ENCODE assay signal across 16 cellular contexts in genomic region chr19:42249769-42250168, GRCh38. TPM values are rescaled to one million over a fixed set of nuclear protein-coding genes. Genes with fewer than 3 reads are reported as not detected.
DNase-seq lines count a peak whose midpoint lies in the region; ATAC-seq, FAIRE-seq and TF ChIP-seq lines count a peak whose summit lies in the region.
"Had no signal": no experiment of that assay in that cellular context is flagged by ENCODE, and none has a peak within 500 bp of the region (broad histone marks: within the 10 kb centered on the region; RNA-seq: fewer than 3 reads in every experiment).

No MANE protein-coding gene starts in this region.

- H3K27ac ChIP-seq in CD8-positive, alpha-beta memory T cell (ENCODE audit: low read depth, low read length) = no peak overlapping the region
- peak overlapping the region in 3 of 4 donors; percentile 95 to 98 (median 98) for H3K27ac ChIP-seq in gastroesophageal sphincter

- 33 to 82% methylated on average over 1 to 3 of the region's 6 CpGs for WGBS in gastroesophageal sphincter (ENCODE audit: low coverage in 1 of 2), 2 donors

- ATAC-seq in WTC11 (no peak), gastroesophageal sphincter (no peak), HG03095 (IDR thresholded peaks at IDR 0.05; ENCODE audit: unreplicated experiment) (no peak)
- no peak for ATAC-seq in stimulated activated naive B cell treated with anti-CD40 and anti-IgM and Interleukin-4, amounts not matched to agents 10 μg/mL and 1 μg/mL and 100 μg/mL, for 72 hours (replicated peaks)
- ATAC-seq: activated T-cell treated with anti-CD3 and anti-CD28 coated beads, Interleukin-2, amount 50 U/mL, for 4 hours had no signal

- H3K4me1 Mint-ChIP-seq in CD8-positive, alpha-beta memory T cell = peaks cover 21 to 45% (median 26%) of the 10 kb centered on the region in 3 donors
- H3K4me1 Mint-ChIP-seq in WTC11 = peaks cover 44% of the 10 kb centered on the region
- H3K4me1 Mint-ChIP-seq in stimulated activated naive B cell treated with anti-CD40 and anti-IgM and Interleukin-4, amounts not matched to agents 10 μg/mL and 1 μg/mL and 100 μg/mL, for 72 hours = peaks cover 40 to 64% of the 10 kb centered on the region in 2 donors

- no peak for FAIRE-seq in GM12892 (lab: Jason Lieb, UNC)

- peaks cover 0 to 5% of the 10 kb centered on the region in 2 donors for H3K27me3 Mint-ChIP-seq in CD8-positive, alpha-beta memory T cell
- no peaks in the 10 kb centered on the region for H3K27me3 Mint-ChIP-seq in WTC11 (ENCODE audit: low read depth)
- H3K27me3 Mint-ChIP-seq in stimulated activated naive B cell treated with anti-CD40 and anti-IgM and Interleukin-4, amounts not matched to agents 10 μg/mL and 1 μg/mL and 100 μg/mL, for 72 hours = no peaks in the 10 kb centered on the region
- H3K27me3 Mint-ChIP-seq: dendritic cell treated with granulocyte-macrophage colony-stimulating factor and Interleukin-4, amounts not matched to agents 40 ng/mL and 50 ng/mL, for 4 days had no signal

- CTCF ChIA-PET in CD8-positive, alpha-beta memory T cell (lab: Charles Lee) = no interaction called here
- CTCF ChIA-PET in WTC11 (lab: Charles Lee) = interaction anchor here (0.5 to 3.5 kb wide), 3 partner anchors 30 to 55 kb away, joined by 3 to 26 read pairs (median 3); no protein-coding TSS in a partner anchor

- peaks cover 34% of the 10 kb centered on the region for H3K4me1 ChIP-seq in CD8-positive, alpha-beta memory T cell (ENCODE audit: insufficient read depth, low read length)
- peaks cover 0 to 84% (median 55%) of the 10 kb centered on the region in 3 donors for H3K4me1 ChIP-seq in gastroesophageal sphincter

- no peak overlapping the region for H3K4me3 ChIP-seq in CD8-positive, alpha-beta memory T cell (ENCODE audit: low read length)
- H3K4me3 ChIP-seq in gastroesophageal sphincter = no peak overlapping the region

- no peak for TF ChIP-seq CTCF in WTC11 (IDR thresholded peaks at IDR 0.05)
- TF ChIP-seq CTCF in gastroesophageal sphincter (IDR thresholded peaks at IDR 0.05) = no peak

- POLR2A ChIA-PET in CD8-positive, alpha-beta memory T cell (lab: Charles Lee) = no interaction called here
- POLR2A ChIA-PET in WTC11 (lab: Charles Lee) = interaction anchor here (1.1 kb wide), 1 partner anchor 30 kb away, joined by 3 read pairs; no protein-coding TSS in a partner anchor

- no peak for TF ChIP-seq EP300 in gastroesophageal sphincter (IDR thresholded peaks at IDR 0.05)

- no peak for DNase-seq in CD8-positive, alpha-beta memory T cell
- DNase-seq in WTC11 (ENCODE audit: low spot score) (no peak), glomerular visceral epithelial cell (ENCODE audit: extremely low spot score) (no peak), NCI-H2227 treated with DMSO at 0.1 percent for 48 hours (lab: John Stamatoyannopoulos, UW) (no peak), GM12892 (ENCODE audit: insufficient read length) (no peak)
- DNase-seq in stimulated activated naive B cell treated with anti-CD40 and anti-IgM and Interleukin-4, amounts not matched to agents 10 μg/mL and 1 μg/mL and 100 μg/mL, for 72 hours = no peak
- DNase-seq: activated T-cell treated with anti-CD3 and anti-CD28 coated beads, Interleukin-2, amount 50 U/mL, for 4 hours; DMS53; glutamatergic neuron; NCI-H1105; NK-92 treated with Interleukin-12 subunit alpha and Interleukin-12 subunit beta, amount 100 ng/mL, for 24 hours; stimulated activated CD4-positive, alpha-beta T cell treated with anti-CD3 and anti-CD28 coated beads, Interleukin-15, amount 100 ng/mL, for 24 hours; T-helper 9 cell had no signal

- no peaks in the 10 kb centered on the region for H3K36me3 ChIP-seq in CD8-positive, alpha-beta memory T cell (ENCODE audit: insufficient read depth, low read length)
- peaks cover 0 to 26% of the 10 kb centered on the region in 2 donors for H3K36me3 ChIP-seq in gastroesophageal sphincter

- H3K4me3 Mint-ChIP-seq in CD8-positive, alpha-beta memory T cell = peak overlapping the region in 2 of 7 donors; percentile 14 to 44
- peak overlapping the region; percentile 14; the same call in 1 of the 2 replicates for H3K4me3 Mint-ChIP-seq in WTC11
- no peak overlapping the region for H3K4me3 Mint-ChIP-seq in stimulated activated naive B cell treated with anti-CD40 and anti-IgM and Interleukin-4, amounts not matched to agents 10 μg/mL and 1 μg/mL and 100 μg/mL, for 72 hours

- H3K36me3 Mint-ChIP-seq in CD8-positive, alpha-beta memory T cell = peaks cover 0 to 13% (median 1%) of the 10 kb centered on the region in 3 donors
- no peaks in the 10 kb centered on the region for H3K36me3 Mint-ChIP-seq in WTC11
- peaks cover 27 to 33% of the 10 kb centered on the region in 2 donors for H3K36me3 Mint-ChIP-seq in stimulated activated naive B cell treated with anti-CD40 and anti-IgM and Interleukin-4, amounts not matched to agents 10 μg/mL and 1 μg/mL and 100 μg/mL, for 72 hours

- peak overlapping the region in 6 of 8 donors; percentile 4 to 79 (median 56) for H3K27ac Mint-ChIP-seq in CD8-positive, alpha-beta memory T cell
- H3K27ac Mint-ChIP-seq in WTC11 = peak overlapping the region; percentile 70
- H3K27ac Mint-ChIP-seq in stimulated activated naive B cell treated with anti-CD40 and anti-IgM and Interleukin-4, amounts not matched to agents 10 μg/mL and 1 μg/mL and 100 μg/mL, for 72 hours = peak overlapping the region; percentile 9
- H3K27ac Mint-ChIP-seq: dendritic cell treated with granulocyte-macrophage colony-stimulating factor and Interleukin-4, amounts not matched to agents 40 ng/mL and 50 ng/mL, for 4 days had no signal

- peaks cover 0 to 1% (median 0%) of the 10 kb centered on the region in 5 donors for H3K9me3 Mint-ChIP-seq in CD8-positive, alpha-beta memory T cell
- no peaks in the 10 kb centered on the region for H3K9me3 Mint-ChIP-seq in WTC11
- no peaks in the 10 kb centered on the region for H3K9me3 Mint-ChIP-seq in stimulated activated naive B cell treated with anti-CD40 and anti-IgM and Interleukin-4, amounts not matched to agents 10 μg/mL and 1 μg/mL and 100 μg/mL, for 72 hours
- H3K9me3 Mint-ChIP-seq: activated T-cell treated with anti-CD3 and anti-CD28 coated beads, Interleukin-2, amount 50 U/mL, for 4 hours; dendritic cell treated with granulocyte-macrophage colony-stimulating factor and Interleukin-4, amounts not matched to agents 40 ng/mL and 50 ng/mL, for 4 days had no signal

- H3K9me3 ChIP-seq in CD8-positive, alpha-beta memory T cell (ENCODE audit: low read length) = no peaks in the 10 kb centered on the region
- no peaks in the 10 kb centered on the region for H3K9me3 ChIP-seq in gastroesophageal sphincter

- no peaks in the 10 kb centered on the region for H3K27me3 ChIP-seq in CD8-positive, alpha-beta memory T cell (ENCODE audit: insufficient read depth, low read length, poor library complexity, severe bottlenecking)
- no peaks in the 10 kb centered on the region for H3K27me3 ChIP-seq in gastroesophageal sphincter

- TF ChIP-seq POLR2A in gastroesophageal sphincter (IDR thresholded peaks at IDR 0.05) (no peak), GM12892 (IDR thresholded peaks at IDR 0.05; ENCODE audit: low read depth, low read length) (no peak)

TF ChIP-seq in WTC11, 78 proteins besides CTCF, POLR2A, EP300 and RAD21 (continues in another document):
- TF ChIP-seq ZNF671 (CRISPR knock-in tag; IDR thresholded peaks at IDR 0.05) = no peak

RNA-seq across cellular contexts. Expression of gene ERF, which starts 5.2 kb away (rescaled TPM):
- total RNA-seq in CD8-positive, alpha-beta memory T cell = 10 to 100 TPM; 58.7 to 64.7 TPM
- polyA plus RNA-seq in CD8-positive, alpha-beta memory T cell = 5.1 TPM
- total RNA-seq in WTC11 (2021) (65.4 to 67.6 TPM (median 65.9 TPM) in 3 replicates), gastroesophageal sphincter (10 to 100 TPM; 28.4 to 46.4 (median 39.9) TPM)
- polyA plus RNA-seq in GM12892 (2012; ENCODE audit: missing spikeins) = 10.6 TPM

RNA-seq across cellular contexts. Expression of gene GSK3A, which starts 7.4 kb away (rescaled TPM):
- 10 to 100 TPM; 52.9 to 53.5 TPM for total RNA-seq in CD8-positive, alpha-beta memory T cell
- 23.8 TPM for polyA plus RNA-seq in CD8-positive, alpha-beta memory T cell
- total RNA-seq in WTC11 (2021) (49.8 to 50.8 TPM (median 49.9 TPM) in 3 replicates), gastroesophageal sphincter (10 to 100 TPM; 30.8 to 51.0 (median 35.1) TPM)
- polyA plus RNA-seq in GM12892 (2012; ENCODE audit: missing spikeins) = 21.9 TPM

RNA-seq across cellular contexts. Expression of gene CIC, which starts 19.3 kb away (rescaled TPM):
- 10 to 100 TPM; 53.9 to 60.4 TPM for total RNA-seq in CD8-positive, alpha-beta memory T cell
- 2.7 TPM for polyA plus RNA-seq in CD8-positive, alpha-beta memory T cell
- total RNA-seq in WTC11 (2021) (53.0 to 58.5 TPM (median 55.8 TPM) in 3 replicates), gastroesophageal sphincter (10 to 100 TPM; 31.4 to 69.4 (median 49.0) TPM)
- polyA plus RNA-seq in GM12892 (2012; ENCODE audit: missing spikeins) = 6.1 TPM

RNA-seq across cellular contexts. Expression of gene ZNF526, which starts 29.7 kb away (rescaled TPM):
- 10 to 100 TPM; 18.4 to 20.5 TPM for total RNA-seq in CD8-positive, alpha-beta memory T cell
- polyA plus RNA-seq in CD8-positive, alpha-beta memory T cell = 9.0 TPM
- total RNA-seq in WTC11 (2021) (16.1 to 18.3 TPM (median 16.4 TPM) in 3 replicates), gastroesophageal sphincter (10 to 100 TPM in 1 of 4 donors, 1 to 10 TPM in 3; 4.6 to 10.4 (median 7.8) TPM)
- 3.5 TPM for polyA plus RNA-seq in GM12892 (2012; ENCODE audit: missing spikeins)

RNA-seq across cellular contexts. Expression of gene DEDD2, which starts 32.3 kb away (rescaled TPM):
- 10 to 100 TPM; 30.0 to 32.7 TPM for total RNA-seq in CD8-positive, alpha-beta memory T cell
- 163 TPM for polyA plus RNA-seq in CD8-positive, alpha-beta memory T cell
- total RNA-seq in WTC11 (2021) (37.7 to 42.0 TPM (median 39.2 TPM) in 3 replicates), gastroesophageal sphincter (10 to 100 TPM; 31.1 to 39.3 (median 33.4) TPM)
- 11.7 TPM for polyA plus RNA-seq in GM12892 (2012; ENCODE audit: missing spikeins)

Comparison
In these comparisons a context has a peak if more than half of its experiments do, and no peak if none do; other contexts are left out.
1. H3K27ac Mint-ChIP-seq: peak in every context shown above with its lines; median percentile 70 in WTC11; 56 in CD8-positive, alpha-beta memory T cell; 9 in stimulated activated naive B cell treated with anti-CD40 and anti-IgM and Interleukin-4, amounts not matched to agents 10 μg/mL and 1 μg/mL and 100 μg/mL, for 72 hours.